In the genomic region with DNA sequence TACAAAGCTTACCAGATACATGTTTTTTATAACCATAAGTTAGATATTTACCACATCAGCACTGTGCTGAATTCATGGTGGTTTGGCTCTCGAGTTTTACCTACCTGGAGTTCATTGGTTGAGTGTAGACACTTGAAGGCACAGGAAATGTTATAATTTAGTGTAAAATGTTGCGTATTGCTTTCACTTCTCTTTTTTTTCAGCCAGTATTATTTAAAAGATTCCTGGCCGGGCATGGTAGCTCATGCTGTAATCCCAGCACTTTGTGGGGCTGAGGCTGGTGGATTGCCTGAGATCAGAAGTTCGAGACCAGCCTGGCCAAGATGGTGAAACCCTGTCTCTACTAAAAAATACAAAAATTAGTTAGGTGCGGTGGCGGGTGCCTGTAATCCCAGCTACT, we compare ENCODE assay signal across 14 cellular contexts. TPM values are rescaled to one million over a fixed set of nuclear protein-coding genes. Genes with fewer than 3 reads are reported as not detected.
DNase-seq lines count a peak whose midpoint lies in the region; ATAC-seq and TF ChIP-seq lines count a peak whose summit lies in the region.
"Had no signal": no experiment of that assay in that cellular context is flagged by ENCODE, and none has a peak within 500 bp of the region (broad histone marks: within the 10 kb centered on the region; RNA-seq: fewer than 3 reads in every experiment).

No MANE protein-coding gene starts in this region.

- H3K9me2 ChIP-seq in MM.1S (replicated peaks; ENCODE audit: insufficient read depth, low read length), result no peaks in the 10 kb centered on the region

- 0 out of 2 replicates have a peak, but pooled peaks cover 7% of the 10 kb centered on the region for H3F3A ChIP-seq in MM.1S (ENCODE audit: insufficient read depth, low read length)

- H3K9me3 Mint-ChIP-seq in CD4-positive, alpha-beta T cell, result no peaks in the 10 kb centered on the region
- H3K9me3 Mint-ChIP-seq: activated T-helper 2 cell treated with anti-CD3 and anti-CD28 coated beads, Interferon-gamma antibody, Interleukin-2, Interleukin-4, amounts not matched to agents 10 μg/mL and 5 μg/mL and 100 μg/mL, durations not matched to agents 14 hours and 24 hours and 36 hours had no signal

- H3K79me2 ChIP-seq in MM.1S (ENCODE audit: low read length), result peaks cover 21% of the 10 kb centered on the region

- H3K27ac ChIP-seq in CD4-positive, alpha-beta T cell (ENCODE audit: low read depth, low read length), result no peak overlapping the region
- peak overlapping the region; percentile 28; the same call in 1 of the 2 replicates for H3K27ac ChIP-seq in MM.1S (ENCODE audit: low read length)
- no peak overlapping the region for H3K27ac ChIP-seq in foreskin keratinocyte
- H3K27ac ChIP-seq: brain microvascular endothelial cell had no signal

- 0 out of 2 replicates have a peak, but pooled peaks cover 6% of the 10 kb centered on the region for H3K36me3 ChIP-seq in MM.1S (replicated peaks; ENCODE audit: insufficient read depth, low read length)

- H3K27me3 Mint-ChIP-seq in CD4-positive, alpha-beta T cell, result no peaks in the 10 kb centered on the region

- intact Hi-C loops in CD4-positive, alpha-beta T cell (cut with DNase I, micrococcal nuclease), result no loop called here
- intact Hi-C loops in lower leg skin (cut with DNase I; ENCODE audit: low total_unique reads), result no loop called here

- CTCF ChIA-PET in CD4-positive, alpha-beta T cell (lab: Charles Lee), result interaction anchor here (0.6 to 1.2 kb wide), 3 partner anchors 14 to 1136 kb away, joined by 3 to 5 read pairs (median 3); no protein-coding TSS in a partner anchor

- no peaks in the 10 kb centered on the region for H3K27me3 ChIP-seq in CD4-positive, alpha-beta T cell (ENCODE audit: control insufficient read depth, insufficient read depth, low read length)
- H3K27me3 ChIP-seq in MM.1S (replicated peaks; ENCODE audit: insufficient read depth, low read length) (no peaks in the 10 kb centered on the region), foreskin keratinocyte (no peaks in the 10 kb centered on the region)
- H3K27me3 ChIP-seq: brain microvascular endothelial cell had no signal

- DNase-seq in CD4-positive, alpha-beta T cell, result no peak
- peak; percentile 38 for DNase-seq in MM.1S
- DNase-seq in germinal center (ENCODE audit: low spot score), result peak; percentile 43
- no peak for DNase-seq in stimulated activated naive CD4-positive, alpha-beta T cell (lab: John Stamatoyannopoulos, UW)
- no peak for DNase-seq in lower leg skin (ENCODE audit: low spot score in 2 of 2)
- DNase-seq in HuH-7.5 (ENCODE audit: low spot score), result no peak
- no peak for DNase-seq in foreskin keratinocyte
- DNase-seq: activated CD4-positive, alpha-beta T cell treated with anti-CD3 and anti-CD28 coated beads for 4 hours; brain microvascular endothelial cell; glutamatergic neuron; SHP77 had no signal

- 85 to 88% methylated on average over 6 of the region's 6 CpGs for WGBS in lower leg skin, 2 donors

- H3K36me3 Mint-ChIP-seq in CD4-positive, alpha-beta T cell (ENCODE audit: low read depth), result peaks cover 66% of the 10 kb centered on the region

- peaks cover 8% of the 10 kb centered on the region for H3K4me1 Mint-ChIP-seq in CD4-positive, alpha-beta T cell (ENCODE audit: low read depth)

- no peak overlapping the region for H3K4me2 ChIP-seq in MM.1S (ENCODE audit: low read depth, low read length)

- no peak overlapping the region for H3K4me3 Mint-ChIP-seq in CD4-positive, alpha-beta T cell

- H3K4me3 ChIP-seq in MM.1S (ENCODE audit: low read length) (no peak overlapping the region), lower leg skin (ENCODE audit: low read depth, poor library complexity, severe bottlenecking) (no peak overlapping the region)

- no peak overlapping the region for H2AFZ ChIP-seq in MM.1S (ENCODE audit: low read length)

- no peaks in the 10 kb centered on the region for H3K9me3 ChIP-seq in CD4-positive, alpha-beta T cell (ENCODE audit: control insufficient read depth, low read length)
- H3K9me3 ChIP-seq in MM.1S (replicated peaks; ENCODE audit: insufficient read depth, low read length), result no peaks in the 10 kb centered on the region

- no peak overlapping the region for H3K9ac ChIP-seq in MM.1S (ENCODE audit: low read length)

- POLR2A ChIA-PET in CD4-positive, alpha-beta T cell (lab: Charles Lee), result interaction anchor here (0.6 to 0.7 kb wide), 2 partner anchors 26 to 27 kb away, joined by 3 read pairs; no protein-coding TSS in a partner anchor

- no peak for ATAC-seq in CD4-positive, alpha-beta T cell (ENCODE audit: poor library complexity)
- ATAC-seq in GM19452 (IDR thresholded peaks at IDR 0.05; ENCODE audit: unreplicated experiment), result peak; percentile 71
- no peak for ATAC-seq in foreskin keratinocyte
- ATAC-seq: left lobe of liver had no signal

- TF ChIP-seq CTCF in CD4-positive, alpha-beta T cell (IDR thresholded peaks at IDR 0.05), result no peak
- TF ChIP-seq CTCF in MM.1S (IDR thresholded peaks at IDR 0.05; ENCODE audit: low read length), result no peak
- no peak for TF ChIP-seq CTCF in lower leg skin (IDR thresholded peaks at IDR 0.05)
- no peak for TF ChIP-seq CTCF in foreskin keratinocyte (conservative IDR thresholded peaks at IDR 0.05)

- no peaks in the 10 kb centered on the region for H4K20me1 ChIP-seq in MM.1S (ENCODE audit: insufficient read depth, low read length)

- TF ChIP-seq POLR2A in lower leg skin (IDR thresholded peaks at IDR 0.05), result no peak

- H3K4me1 ChIP-seq in MM.1S (ENCODE audit: low read length), result peaks cover 6% of the 10 kb centered on the region; the same call in 1 of the 2 replicates
- no peaks in the 10 kb centered on the region for H3K4me1 ChIP-seq in foreskin keratinocyte

- peak overlapping the region; percentile 38 for H3K27ac Mint-ChIP-seq in CD4-positive, alpha-beta T cell
- H3K27ac Mint-ChIP-seq: activated T-helper 2 cell treated with anti-CD3 and anti-CD28 coated beads, Interferon-gamma antibody, Interleukin-2, Interleukin-4, amounts not matched to agents 10 μg/mL and 5 μg/mL and 100 μg/mL, durations not matched to agents 14 hours and 24 hours and 36 hours had no signal

RNA-seq across cellular contexts. Expression of a gene that starts 53.0 kb away (rescaled TPM):
- 100 to 1,000 TPM; 309 to 325 TPM for total RNA-seq in CD4-positive, alpha-beta T cell
- total RNA-seq in lower leg skin (100 to 1,000 TPM in 3 of 4 donors, 10 to 100 TPM in 1; 81.1 to 127 (median 114) TPM), foreskin keratinocyte (34.3 and 36.5 TPM in 2 replicates)
- 29.2 and 31.4 TPM in 2 replicates for polyA plus RNA-seq in foreskin keratinocyte

Comparison
In these comparisons a context has a peak if more than half of its experiments do, and no peak if none do; other contexts are left out.
1. DNase-seq: peak in MM.1S (single experiment) and germinal center (single experiment); none in CD4-positive, alpha-beta T cell (0 of 10), stimulated activated naive CD4-positive, alpha-beta T cell (0 of 6), lower leg skin (0 of 2), HuH-7.5 (single experiment) and foreskin keratinocyte (0 of 2).